Comparison of ENCODE assay signal across 23 cellular contexts in the genomic region with DNA sequence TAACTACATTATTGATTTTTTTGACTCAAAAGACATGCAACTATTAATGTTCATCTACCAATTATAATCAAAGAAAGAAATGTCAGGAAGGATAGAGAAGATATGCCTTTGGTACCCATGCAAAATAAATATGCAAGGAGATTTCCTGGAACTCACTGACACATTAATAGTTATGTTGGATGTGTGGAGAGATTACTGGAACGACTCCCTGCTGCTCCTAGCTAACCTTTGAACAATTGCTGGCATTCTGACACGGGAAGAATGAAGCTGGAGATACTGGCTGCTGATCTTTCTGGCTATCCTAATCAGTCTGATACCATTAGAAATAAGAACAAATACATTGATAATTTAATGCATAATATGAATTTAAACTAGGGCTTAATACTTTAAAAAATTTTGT.
"Had no signal": no experiment of that assay in that cellular context is flagged by ENCODE, and none has a peak within 500 bp of the region (broad histone marks: within the 10 kb centered on the region; RNA-seq: fewer than 3 reads in every experiment).

No MANE protein-coding gene starts in this region.

- H3K4me3 ChIP-seq: ascending aorta, breast epithelium, cardiac muscle cell, colonic mucosa had no signal

- DNase-seq: activated CD4-positive, alpha-beta memory T cell treated with anti-CD3 and anti-CD28 coated beads for 36 hours; activated CD4-positive, alpha-beta T cell treated with anti-CD3 and anti-CD28 coated beads for 36 hours; activated CD4-positive, alpha-beta T cell treated with anti-CD3 and anti-CD28 coated beads, Interleukin-2, amount 10 ng/mL, durations not matched to agents 24 days and 14 days; activated CD4-positive, CD25-positive, alpha-beta regulatory T cell; activated CD4-positive, CD25-positive, alpha-beta regulatory T cell treated with anti-CD3 and anti-CD28 coated beads, Interleukin-2, amount 50 U/mL, for 72 hours; activated CD8-positive, alpha-beta memory T cell treated with anti-CD3 and anti-CD28 coated beads, Interleukin-2, amount 10 ng/mL, durations not matched to agents 7 days and 5 days; activated CD8-positive, alpha-beta memory T cell treated with anti-CD3 and anti-CD28 coated beads, Interleukin-2, amount 50 U/mL, for 4 hours; activated CD8-positive, alpha-beta T cell treated with anti-CD3 and anti-CD28 coated beads, Interleukin-2, amount 10 ng/mL, durations not matched to agents 7 days and 5 days; activated effector memory CD4-positive, alpha-beta T cell treated with anti-CD3 and anti-CD28 coated beads, Interleukin-2, amount 50 U/mL, for 16 hours; activated naive CD4-positive, alpha-beta T cell treated with anti-CD3 and anti-CD28 coated beads for 36 hours; activated naive CD8-positive, alpha-beta T cell treated with anti-CD3 and anti-CD28 coated beads, Interleukin-2, amount 10 ng/mL, durations not matched to agents 7 days and 5 days; activated T-cell treated with anti-CD3 and anti-CD28 coated beads, Interleukin-2, amount 50 U/mL, for 1 hour; activated T-cell treated with anti-CD3 and anti-CD28 coated beads, Interleukin-2, amount 50 U/mL, for 48 hours; central memory CD4-positive, alpha-beta T cell; cerebellar nuclear complex; colonic mucosa; effector CD8-positive, alpha-beta T cell; foreskin fibroblast; T-helper 2 cell had no signal

- ATAC-seq: activated CD4-positive, alpha-beta T cell treated with anti-CD3 and anti-CD28 coated beads for 36 hours; activated CD8-positive, alpha-beta memory T cell treated with anti-CD3 and anti-CD28 coated beads, Interleukin-2, amount 10 ng/mL, durations not matched to agents 7 days and 5 days; activated CD8-positive, alpha-beta T cell treated with anti-CD3 and anti-CD28 coated beads, Interleukin-2, amount 10 ng/mL, durations not matched to agents 7 days and 5 days; esophagus mucosa had no signal

- H3K27me3 ChIP-seq: ascending aorta, breast epithelium, cardiac muscle cell, colonic mucosa had no signal

- H3K9me3 ChIP-seq: ascending aorta, breast epithelium, colonic mucosa had no signal

- H3K36me3 ChIP-seq: ascending aorta, breast epithelium, cardiac muscle cell, colonic mucosa had no signal

- H3K27ac ChIP-seq: ascending aorta, breast epithelium, cardiac muscle cell, colonic mucosa had no signal

- H3K4me1 ChIP-seq: ascending aorta, breast epithelium, colonic mucosa had no signal
